22 cellular contexts compared by ENCODE assay signal in the genomic region with DNA sequence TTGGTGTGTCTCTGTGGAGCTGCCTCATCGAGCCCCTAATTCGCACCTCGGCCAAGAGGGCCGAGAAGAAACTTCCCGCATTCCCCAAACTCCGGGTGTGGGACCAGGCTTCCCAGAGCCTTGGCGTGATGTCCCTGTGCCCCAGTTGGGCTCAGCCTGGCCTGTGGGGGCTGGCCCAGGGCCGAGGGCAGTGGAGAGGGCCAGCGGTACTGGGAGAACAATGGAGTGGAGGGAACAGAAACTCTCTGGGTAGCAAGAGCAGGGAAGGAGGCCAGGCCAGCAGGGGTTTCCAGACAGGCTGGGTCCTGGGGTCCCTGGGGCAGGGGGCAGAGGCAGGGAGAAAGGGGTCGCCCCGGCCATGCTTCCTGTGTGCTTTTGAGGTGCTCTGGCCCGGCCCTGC. TPM values are rescaled to one million over a fixed set of nuclear protein-coding genes. Genes with fewer than 3 reads are reported as not detected.
A peak's percentile ranks its signal among the peaks of the same experiment; 100 is the strongest.
DNase-seq lines count a peak whose midpoint lies in the region; ATAC-seq, FAIRE-seq and TF ChIP-seq lines count a peak whose summit lies in the region.
"Had no signal": no experiment of that assay in that cellular context is flagged by ENCODE, and none has a peak within 500 bp of the region (broad histone marks: within the 10 kb centered on the region; RNA-seq: fewer than 3 reads in every experiment).

No MANE protein-coding gene starts in this region.

- no peak overlapping the region for H3K9ac ChIP-seq in kidney (ENCODE audit: low read length in 2 of 2)

- H3K4me1 ChIP-seq in heart right ventricle, result peaks cover 22 to 50% (median 31%) of the 10 kb centered on the region in 9 donors
- peaks cover 0 to 8% of the 10 kb centered on the region in 2 donors for H3K4me1 ChIP-seq in kidney (ENCODE audit: control insufficient read depth in 1 of 2, insufficient read depth in 1 of 2, low read depth in 1 of 2, low read length in 2 of 2)
- peaks cover 27 to 62% of the 10 kb centered on the region in 2 donors for H3K4me1 ChIP-seq in thoracic aorta (ENCODE audit: control insufficient read depth in 1 of 2, low read depth in 2 of 2)
- H3K4me1 ChIP-seq: BE2C had no signal

- H3K27ac ChIP-seq in heart right ventricle, result no peak overlapping the region
- no peak overlapping the region for H3K27ac ChIP-seq in kidney (ENCODE audit: low read depth in 2 of 2, low read length in 2 of 2)
- peak overlapping the region; percentile 10 to 51 for H3K27ac ChIP-seq in thoracic aorta

- H3K4me3 ChIP-seq in heart right ventricle, result no peak overlapping the region
- H3K4me3 ChIP-seq in kidney (ENCODE audit: low read length in 2 of 2), result no peak overlapping the region
- no peak overlapping the region for H3K4me3 ChIP-seq in thoracic aorta
- H3K4me3 ChIP-seq: GM23338, K562 had no signal

- no peak for FAIRE-seq in kidney (lab: Jason Lieb, UNC)
- FAIRE-seq: GM12892, GM18507, H54, K562 had no signal

- intact Hi-C loops in left cardiac atrium (cut with DNase I) (no loop called here), heart right ventricle (cut with DNase I) (loop anchor here in 2 of 10 donors (10.0 kb wide), 2 partner anchors 98 to 328 kb away; no protein-coding TSS in a partner anchor), kidney (cut with DNase I) (no loop called here)

- H3K27me3 ChIP-seq in heart right ventricle (peaks cover 0 to 10% (median 0%) of the 10 kb centered on the region in 7 donors), thoracic aorta (replicated peaks; ENCODE audit: insufficient read depth) (no peaks in the 10 kb centered on the region)

- no peaks in the 10 kb centered on the region for H3K9me3 ChIP-seq in heart right ventricle
- no peaks in the 10 kb centered on the region for H3K9me3 ChIP-seq in kidney (ENCODE audit: control insufficient read depth in 1 of 2, low read length in 2 of 2)
- no peaks in the 10 kb centered on the region for H3K9me3 ChIP-seq in thoracic aorta
- H3K9me3 ChIP-seq: BE2C had no signal

- WGBS in heart right ventricle, 2 donors, result 83 to 86% methylated on average over 12 of the region's 12 CpGs

- ATAC-seq in left cardiac atrium (no peak), heart right ventricle (no peak), thoracic aorta (ENCODE audit: insufficient number of reproducible peaks, low FRiP score, low read depth) (no peak), GM19023 (IDR thresholded peaks at IDR 0.05; ENCODE audit: unreplicated experiment) (no peak)
- ATAC-seq: GM23338, HCT116 had no signal

- no peaks in the 10 kb centered on the region for H3K36me3 ChIP-seq in heart right ventricle
- no peaks in the 10 kb centered on the region for H3K36me3 ChIP-seq in kidney (ENCODE audit: control insufficient read depth in 1 of 2, insufficient read depth in 2 of 2, low read length in 2 of 2)
- H3K36me3 ChIP-seq in thoracic aorta, result no peaks in the 10 kb centered on the region
- H3K36me3 ChIP-seq: BE2C had no signal

- TF ChIP-seq CTCF in heart right ventricle (IDR thresholded peaks at IDR 0.05) (no peak), kidney (IDR thresholded peaks at IDR 0.05; ENCODE audit: borderline replicate concordance, extremely low read depth, insufficient read depth) (no peak), thoracic aorta (IDR thresholded peaks at IDR 0.05) (no peak)

- DNase-seq in left cardiac atrium (peak; percentile 14), heart right ventricle (no peak), kidney (peak; percentile 51), thoracic aorta (ENCODE audit: low spot score) (no peak), AG08396 (ENCODE audit: low spot score) (no peak), iPS-NIHi7 (ENCODE audit: extremely low spot score) (no peak)
- DNase-seq: 8988T; BE2C; CD4-positive, alpha-beta memory T cell; DMS153; DMS79; GDM1; HFFc6 had no signal

RNA-seq across cellular contexts. Expression of a gene that starts 16.0 kb away (rescaled TPM):
- total RNA-seq in left cardiac atrium (not detected), heart right ventricle (not detected), kidney (0.50 TPM), thoracic aorta (not detected)
- polyA plus RNA-seq in heart right ventricle (not detected), kidney (ENCODE audit: insufficient read depth, low read depth, low replicate concordance) (not detected)
- total RNA-seq: CD4-positive, alpha-beta memory T cell; GM23338; HFFc6; HT-29; K562 had no signal
- polyA plus RNA-seq: CD14-positive monocyte; CD4-positive, alpha-beta memory T cell; GM23338; K562 had no signal

RNA-seq across cellular contexts. Expression of a gene that starts 34.7 kb away (rescaled TPM):
- under 1 TPM; 0.32 to 0.92 TPM for total RNA-seq in left cardiac atrium
- total RNA-seq in heart right ventricle, result 1 to 10 TPM in 1 of 10 donors, under 1 TPM in 7, not detected in 2; 0.31 to 1.3 (median 0.47) TPM
- polyA plus RNA-seq in heart right ventricle, result under 1 TPM in 1 of 2 donors, not detected in 1; 0.16 TPM
- 19.3 TPM for total RNA-seq in kidney
- 12.9 TPM for polyA plus RNA-seq in kidney (ENCODE audit: insufficient read depth, low read depth, low replicate concordance)
- 1 to 10 TPM in 1 of 2 donors, not detected in 1; 1.2 TPM for total RNA-seq in thoracic aorta

RNA-seq across cellular contexts. Expression of a gene that starts 46.2 kb away (rescaled TPM):
- under 1 TPM in 1 of 2 donors, not detected in 1; 0.71 TPM for total RNA-seq in left cardiac atrium
- total RNA-seq in heart right ventricle, result under 1 TPM in 2 of 10 donors, not detected in 8; 0.14 to 0.30 TPM
- under 1 TPM in 1 of 2 donors, not detected in 1; 0.03 TPM for polyA plus RNA-seq in heart right ventricle
- 342 TPM for total RNA-seq in kidney
- polyA plus RNA-seq in kidney (ENCODE audit: insufficient read depth, low read depth, low replicate concordance), result 82.6 TPM
- under 1 TPM in 1 of 2 donors, not detected in 1; 0.99 TPM for total RNA-seq in thoracic aorta
- total RNA-seq: CD4-positive, alpha-beta memory T cell had no signal
- polyA plus RNA-seq: CD14-positive monocyte had no signal

Comparison
In these comparisons a context has a peak if more than half of its experiments do, and no peak if none do; other contexts are left out.
1. DNase-seq: peak in left cardiac atrium (single experiment) and kidney (single experiment); none in heart right ventricle (0 of 2), thoracic aorta (single experiment), AG08396 (single experiment) and iPS-NIHi7 (single experiment).
2. H3K27ac ChIP-seq: peak in thoracic aorta (2 of 2); none in heart right ventricle (0 of 10) and kidney (0 of 2).
3. RNA of a gene that starts 46.2 kb away (total RNA-seq): 342 TPM in kidney (single experiment); 0.99 TPM in thoracic aorta, 0.71 TPM in left cardiac atrium and 0.14 to 0.30 TPM in heart right ventricle; every median in the first group is over 100 times any median in the second.